In the genomic region with DNA sequence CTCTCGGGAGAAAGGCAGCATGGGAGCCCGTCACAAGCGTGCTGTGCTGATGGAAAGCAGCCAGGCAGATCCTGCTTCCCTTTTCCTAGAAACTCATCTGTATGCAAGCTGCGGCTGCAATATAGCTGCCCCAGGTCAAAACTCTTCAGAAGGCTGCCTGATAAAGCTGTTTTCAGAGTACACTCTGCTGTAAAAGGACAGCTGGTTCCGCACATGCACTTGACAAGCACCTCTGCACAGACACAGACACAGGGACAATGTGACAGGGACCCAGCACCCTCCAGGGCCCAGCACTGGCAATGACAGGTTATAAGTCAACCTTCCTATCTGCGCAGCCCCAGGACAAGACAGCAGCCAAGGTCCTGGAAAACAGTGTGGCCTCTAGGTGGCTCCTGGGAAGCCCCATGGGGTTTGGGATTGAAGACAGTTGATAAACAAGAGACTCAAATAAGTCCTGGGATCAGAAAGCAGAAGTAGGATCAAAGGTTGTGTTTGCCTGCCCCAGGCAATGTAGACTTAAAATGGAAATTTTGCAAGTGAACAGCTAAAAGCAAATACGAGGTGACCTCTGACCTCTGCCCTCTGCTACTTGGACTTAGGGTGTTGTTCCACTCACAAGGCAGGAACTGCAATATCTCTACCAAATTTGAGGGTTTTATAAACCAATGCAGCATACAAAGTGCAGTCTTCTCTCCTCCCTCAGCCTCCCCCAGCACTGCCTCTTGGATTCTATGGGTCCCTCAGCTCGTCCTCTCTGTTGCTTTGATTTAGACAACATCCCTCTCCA, we compare ENCODE assay signal across 1 cellular context.
A peak's percentile ranks its signal among the peaks of the same experiment; 100 is the strongest.
TF ChIP-seq lines count a peak whose summit lies in the region.

No MANE protein-coding gene starts in this region.

TF ChIP-seq in HepG2, 621 proteins besides CTCF, POLR2A, EP300 and RAD21 (continued from another document and continues in another):
- no peak for TF ChIP-seq HNRNPLL (IDR thresholded peaks at IDR 0.05; ENCODE audit: low read depth, low read length, poor library complexity, severe bottlenecking)
- TF ChIP-seq, protein P1, sequence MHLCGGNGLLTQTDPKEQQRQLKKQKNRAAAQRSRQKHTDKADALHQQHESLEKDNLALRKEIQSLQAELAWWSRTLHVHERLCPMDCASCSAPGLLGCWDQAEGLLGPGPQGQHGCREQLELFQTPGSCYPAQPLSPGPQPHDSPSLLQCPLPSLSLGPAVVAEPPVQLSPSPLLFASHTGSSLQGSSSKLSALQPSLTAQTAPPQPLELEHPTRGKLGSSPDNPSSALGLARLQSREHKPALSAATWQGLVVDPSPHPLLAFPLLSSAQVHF (CRISPR knock-in tag; IDR thresholded peaks at IDR 0.05), result no peak
- TF ChIP-seq, protein P2, sequence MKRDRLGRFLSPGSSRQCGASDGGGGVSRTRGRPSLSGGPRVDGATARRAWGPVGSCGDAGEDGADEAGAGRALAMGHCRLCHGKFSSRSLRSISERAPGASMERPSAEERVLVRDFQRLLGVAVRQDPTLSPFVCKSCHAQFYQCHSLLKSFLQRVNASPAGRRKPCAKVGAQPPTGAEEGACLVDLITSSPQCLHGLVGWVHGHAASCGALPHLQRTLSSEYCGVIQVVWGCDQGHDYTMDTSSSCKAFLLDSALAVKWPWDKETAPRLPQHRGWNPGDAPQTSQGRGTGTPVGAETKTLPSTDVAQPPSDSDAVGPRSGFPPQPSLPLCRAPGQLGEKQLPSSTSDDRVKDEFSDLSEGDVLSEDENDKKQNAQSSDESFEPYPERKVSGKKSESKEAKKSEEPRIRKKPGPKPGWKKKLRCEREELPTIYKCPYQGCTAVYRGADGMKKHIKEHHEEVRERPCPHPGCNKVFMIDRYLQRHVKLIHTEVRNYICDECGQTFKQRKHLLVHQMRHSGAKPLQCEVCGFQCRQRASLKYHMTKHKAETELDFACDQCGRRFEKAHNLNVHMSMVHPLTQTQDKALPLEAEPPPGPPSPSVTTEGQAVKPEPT (CRISPR knock-in tag; IDR thresholded peaks at IDR 0.05; ENCODE audit: low read depth), result no peak
- TF ChIP-seq ARNTL (CRISPR knock-in tag; IDR thresholded peaks at IDR 0.05), result peak; percentile 75
- TF ChIP-seq, protein P3, sequence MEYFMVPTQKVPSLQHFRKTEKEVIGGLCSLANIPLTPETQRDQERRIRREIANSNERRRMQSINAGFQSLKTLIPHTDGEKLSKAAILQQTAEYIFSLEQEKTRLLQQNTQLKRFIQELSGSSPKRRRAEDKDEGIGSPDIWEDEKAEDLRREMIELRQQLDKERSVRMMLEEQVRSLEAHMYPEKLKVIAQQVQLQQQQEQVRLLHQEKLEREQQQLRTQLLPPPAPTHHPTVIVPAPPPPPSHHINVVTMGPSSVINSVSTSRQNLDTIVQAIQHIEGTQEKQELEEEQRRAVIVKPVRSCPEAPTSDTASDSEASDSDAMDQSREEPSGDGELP (IDR thresholded peaks at IDR 0.05; ENCODE audit: borderline replicate concordance, low read depth), result peak; percentile 75
- TF ChIP-seq ZNF713 (CRISPR knock-in tag; IDR thresholded peaks at IDR 0.05), result no peak
- TF ChIP-seq, protein P4, sequence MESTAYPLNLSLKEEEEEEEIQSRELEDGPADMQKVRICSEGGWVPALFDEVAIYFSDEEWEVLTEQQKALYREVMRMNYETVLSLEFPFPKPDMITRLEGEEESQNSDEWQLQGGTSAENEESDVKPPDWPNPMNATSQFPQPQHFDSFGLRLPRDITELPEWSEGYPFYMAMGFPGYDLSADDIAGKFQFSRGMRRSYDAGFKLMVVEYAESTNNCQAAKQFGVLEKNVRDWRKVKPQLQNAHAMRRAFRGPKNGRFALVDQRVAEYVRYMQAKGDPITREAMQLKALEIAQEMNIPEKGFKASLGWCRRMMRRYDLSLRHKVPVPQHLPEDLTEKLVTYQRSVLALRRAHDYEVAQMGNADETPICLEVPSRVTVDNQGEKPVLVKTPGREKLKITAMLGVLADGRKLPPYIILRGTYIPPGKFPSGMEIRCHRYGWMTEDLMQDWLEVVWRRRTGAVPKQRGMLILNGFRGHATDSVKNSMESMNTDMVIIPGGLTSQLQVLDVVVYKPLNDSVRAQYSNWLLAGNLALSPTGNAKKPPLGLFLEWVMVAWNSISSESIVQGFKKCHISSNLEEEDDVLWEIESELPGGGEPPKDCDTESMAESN (CRISPR knock-in tag; conservative IDR thresholded peaks at IDR 0.05), result peak; percentile 85; the same call in 1 of the 2 replicates
- TF ChIP-seq, protein P5, sequence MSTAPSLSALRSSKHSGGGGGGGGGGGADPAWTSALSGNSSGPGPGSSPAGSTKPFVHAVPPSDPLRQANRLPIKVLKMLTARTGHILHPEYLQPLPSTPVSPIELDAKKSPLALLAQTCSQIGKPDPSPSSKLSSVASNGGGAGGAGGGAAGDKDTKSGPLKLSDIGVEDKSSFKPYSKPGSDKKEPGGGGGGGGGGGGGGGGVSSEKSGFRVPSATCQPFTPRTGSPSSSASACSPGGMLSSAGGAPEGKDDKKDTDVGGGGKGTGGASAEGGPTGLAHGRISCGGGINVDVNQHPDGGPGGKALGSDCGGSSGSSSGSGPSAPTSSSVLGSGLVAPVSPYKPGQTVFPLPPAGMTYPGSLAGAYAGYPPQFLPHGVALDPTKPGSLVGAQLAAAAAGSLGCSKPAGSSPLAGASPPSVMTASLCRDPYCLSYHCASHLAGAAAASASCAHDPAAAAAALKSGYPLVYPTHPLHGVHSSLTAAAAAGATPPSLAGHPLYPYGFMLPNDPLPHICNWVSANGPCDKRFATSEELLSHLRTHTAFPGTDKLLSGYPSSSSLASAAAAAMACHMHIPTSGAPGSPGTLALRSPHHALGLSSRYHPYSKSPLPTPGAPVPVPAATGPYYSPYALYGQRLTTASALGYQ (CRISPR knock-in tag; IDR thresholded peaks at IDR 0.05), result peak; percentile 93
- TF ChIP-seq, protein P6, sequence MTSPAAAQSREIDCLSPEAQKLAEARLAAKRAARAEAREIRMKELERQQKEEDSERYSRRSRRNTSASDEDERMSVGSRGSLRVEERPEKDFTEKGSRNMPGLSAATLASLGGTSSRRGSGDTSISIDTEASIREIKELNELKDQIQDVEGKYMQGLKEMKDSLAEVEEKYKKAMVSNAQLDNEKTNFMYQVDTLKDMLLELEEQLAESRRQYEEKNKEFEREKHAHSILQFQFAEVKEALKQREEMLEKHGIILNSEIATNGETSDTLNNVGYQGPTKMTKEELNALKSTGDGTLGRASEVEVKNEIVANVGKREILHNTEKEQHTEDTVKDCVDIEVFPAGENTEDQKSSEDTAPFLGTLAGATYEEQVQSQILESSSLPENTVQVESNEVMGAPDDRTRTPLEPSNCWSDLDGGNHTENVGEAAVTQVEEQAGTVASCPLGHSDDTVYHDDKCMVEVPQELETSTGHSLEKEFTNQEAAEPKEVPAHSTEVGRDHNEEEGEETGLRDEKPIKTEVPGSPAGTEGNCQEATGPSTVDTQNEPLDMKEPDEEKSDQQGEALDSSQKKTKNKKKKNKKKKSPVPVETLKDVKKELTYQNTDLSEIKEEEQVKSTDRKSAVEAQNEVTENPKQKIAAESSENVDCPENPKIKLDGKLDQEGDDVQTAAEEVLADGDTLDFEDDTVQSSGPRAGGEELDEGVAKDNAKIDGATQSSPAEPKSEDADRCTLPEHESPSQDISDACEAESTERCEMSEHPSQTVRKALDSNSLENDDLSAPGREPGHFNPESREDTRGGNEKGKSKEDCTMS (CRISPR knock-in tag; conservative IDR thresholded peaks at IDR 0.05), result no peak
- TF ChIP-seq, protein P7, sequence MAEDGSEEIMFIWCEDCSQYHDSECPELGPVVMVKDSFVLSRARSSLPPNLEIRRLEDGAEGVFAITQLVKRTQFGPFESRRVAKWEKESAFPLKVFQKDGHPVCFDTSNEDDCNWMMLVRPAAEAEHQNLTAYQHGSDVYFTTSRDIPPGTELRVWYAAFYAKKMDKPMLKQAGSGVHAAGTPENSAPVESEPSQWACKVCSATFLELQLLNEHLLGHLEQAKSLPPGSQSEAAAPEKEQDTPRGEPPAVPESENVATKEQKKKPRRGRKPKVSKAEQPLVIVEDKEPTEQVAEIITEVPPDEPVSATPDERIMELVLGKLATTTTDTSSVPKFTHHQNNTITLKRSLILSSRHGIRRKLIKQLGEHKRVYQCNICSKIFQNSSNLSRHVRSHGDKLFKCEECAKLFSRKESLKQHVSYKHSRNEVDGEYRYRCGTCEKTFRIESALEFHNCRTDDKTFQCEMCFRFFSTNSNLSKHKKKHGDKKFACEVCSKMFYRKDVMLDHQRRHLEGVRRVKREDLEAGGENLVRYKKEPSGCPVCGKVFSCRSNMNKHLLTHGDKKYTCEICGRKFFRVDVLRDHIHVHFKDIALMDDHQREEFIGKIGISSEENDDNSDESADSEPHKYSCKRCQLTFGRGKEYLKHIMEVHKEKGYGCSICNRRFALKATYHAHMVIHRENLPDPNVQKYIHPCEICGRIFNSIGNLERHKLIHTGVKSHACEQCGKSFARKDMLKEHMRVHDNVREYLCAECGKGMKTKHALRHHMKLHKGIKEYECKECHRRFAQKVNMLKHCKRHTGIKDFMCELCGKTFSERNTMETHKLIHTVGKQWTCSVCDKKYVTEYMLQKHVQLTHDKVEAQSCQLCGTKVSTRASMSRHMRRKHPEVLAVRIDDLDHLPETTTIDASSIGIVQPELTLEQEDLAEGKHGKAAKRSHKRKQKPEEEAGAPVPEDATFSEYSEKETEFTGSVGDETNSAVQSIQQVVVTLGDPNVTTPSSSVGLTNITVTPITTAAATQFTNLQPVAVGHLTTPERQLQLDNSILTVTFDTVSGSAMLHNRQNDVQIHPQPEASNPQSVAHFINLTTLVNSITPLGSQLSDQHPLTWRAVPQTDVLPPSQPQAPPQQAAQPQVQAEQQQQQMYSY (CRISPR knock-in tag; IDR thresholded peaks at IDR 0.05), result no peak
- TF ChIP-seq, protein P8, sequence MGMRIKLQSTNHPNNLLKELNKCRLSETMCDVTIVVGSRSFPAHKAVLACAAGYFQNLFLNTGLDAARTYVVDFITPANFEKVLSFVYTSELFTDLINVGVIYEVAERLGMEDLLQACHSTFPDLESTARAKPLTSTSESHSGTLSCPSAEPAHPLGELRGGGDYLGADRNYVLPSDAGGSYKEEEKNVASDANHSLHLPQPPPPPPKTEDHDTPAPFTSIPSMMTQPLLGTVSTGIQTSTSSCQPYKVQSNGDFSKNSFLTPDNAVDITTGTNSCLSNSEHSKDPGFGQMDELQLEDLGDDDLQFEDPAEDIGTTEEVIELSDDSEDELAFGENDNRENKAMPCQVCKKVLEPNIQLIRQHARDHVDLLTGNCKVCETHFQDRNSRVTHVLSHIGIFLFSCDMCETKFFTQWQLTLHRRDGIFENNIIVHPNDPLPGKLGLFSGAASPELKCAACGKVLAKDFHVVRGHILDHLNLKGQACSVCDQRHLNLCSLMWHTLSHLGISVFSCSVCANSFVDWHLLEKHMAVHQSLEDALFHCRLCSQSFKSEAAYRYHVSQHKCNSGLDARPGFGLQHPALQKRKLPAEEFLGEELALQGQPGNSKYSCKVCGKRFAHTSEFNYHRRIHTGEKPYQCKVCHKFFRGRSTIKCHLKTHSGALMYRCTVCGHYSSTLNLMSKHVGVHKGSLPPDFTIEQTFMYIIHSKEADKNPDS (CRISPR knock-in tag; IDR thresholded peaks at IDR 0.05), result no peak
- TF ChIP-seq, protein P9, sequence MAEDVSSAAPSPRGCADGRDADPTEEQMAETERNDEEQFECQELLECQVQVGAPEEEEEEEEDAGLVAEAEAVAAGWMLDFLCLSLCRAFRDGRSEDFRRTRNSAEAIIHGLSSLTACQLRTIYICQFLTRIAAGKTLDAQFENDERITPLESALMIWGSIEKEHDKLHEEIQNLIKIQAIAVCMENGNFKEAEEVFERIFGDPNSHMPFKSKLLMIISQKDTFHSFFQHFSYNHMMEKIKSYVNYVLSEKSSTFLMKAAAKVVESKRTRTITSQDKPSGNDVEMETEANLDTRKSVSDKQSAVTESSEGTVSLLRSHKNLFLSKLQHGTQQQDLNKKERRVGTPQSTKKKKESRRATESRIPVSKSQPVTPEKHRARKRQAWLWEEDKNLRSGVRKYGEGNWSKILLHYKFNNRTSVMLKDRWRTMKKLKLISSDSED (CRISPR knock-in tag; IDR thresholded peaks at IDR 0.05), result no peak
- 0 out of 2 replicates have a peak, but pooled peaks have one; percentile 1 for TF ChIP-seq ZMAT3 (CRISPR knock-in tag; conservative IDR thresholded peaks at IDR 0.05)
- TF ChIP-seq, protein P10, sequence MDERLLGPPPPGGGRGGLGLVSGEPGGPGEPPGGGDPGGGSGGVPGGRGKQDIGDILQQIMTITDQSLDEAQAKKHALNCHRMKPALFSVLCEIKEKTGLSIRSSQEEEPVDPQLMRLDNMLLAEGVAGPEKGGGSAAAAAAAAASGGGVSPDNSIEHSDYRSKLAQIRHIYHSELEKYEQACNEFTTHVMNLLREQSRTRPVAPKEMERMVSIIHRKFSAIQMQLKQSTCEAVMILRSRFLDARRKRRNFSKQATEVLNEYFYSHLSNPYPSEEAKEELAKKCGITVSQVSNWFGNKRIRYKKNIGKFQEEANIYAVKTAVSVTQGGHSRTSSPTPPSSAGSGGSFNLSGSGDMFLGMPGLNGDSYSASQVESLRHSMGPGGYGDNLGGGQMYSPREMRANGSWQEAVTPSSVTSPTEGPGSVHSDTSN (CRISPR knock-in tag; IDR thresholded peaks at IDR 0.05), result no peak
- TF ChIP-seq SOX6 (IDR thresholded peaks at IDR 0.05), result no peak
- TF ChIP-seq SOX6 (CRISPR knock-in tag; IDR thresholded peaks at IDR 0.05), result peak; percentile 93
- no peak for TF ChIP-seq TBP (CRISPR knock-in tag; IDR thresholded peaks at IDR 0.05)
- no peak for TF ChIP-seq GTF3A (CRISPR knock-in tag; conservative IDR thresholded peaks at IDR 0.05)
- TF ChIP-seq TAF1 (CRISPR knock-in tag; IDR thresholded peaks at IDR 0.05), result peak; percentile 23; the same call in 1 of the 2 replicates
- TF ChIP-seq, protein P11, sequence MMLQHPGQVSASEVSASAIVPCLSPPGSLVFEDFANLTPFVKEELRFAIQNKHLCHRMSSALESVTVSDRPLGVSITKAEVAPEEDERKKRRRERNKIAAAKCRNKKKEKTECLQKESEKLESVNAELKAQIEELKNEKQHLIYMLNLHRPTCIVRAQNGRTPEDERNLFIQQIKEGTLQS (CRISPR knock-in tag; IDR thresholded peaks at IDR 0.05), result no peak
- TF ChIP-seq, protein P12, sequence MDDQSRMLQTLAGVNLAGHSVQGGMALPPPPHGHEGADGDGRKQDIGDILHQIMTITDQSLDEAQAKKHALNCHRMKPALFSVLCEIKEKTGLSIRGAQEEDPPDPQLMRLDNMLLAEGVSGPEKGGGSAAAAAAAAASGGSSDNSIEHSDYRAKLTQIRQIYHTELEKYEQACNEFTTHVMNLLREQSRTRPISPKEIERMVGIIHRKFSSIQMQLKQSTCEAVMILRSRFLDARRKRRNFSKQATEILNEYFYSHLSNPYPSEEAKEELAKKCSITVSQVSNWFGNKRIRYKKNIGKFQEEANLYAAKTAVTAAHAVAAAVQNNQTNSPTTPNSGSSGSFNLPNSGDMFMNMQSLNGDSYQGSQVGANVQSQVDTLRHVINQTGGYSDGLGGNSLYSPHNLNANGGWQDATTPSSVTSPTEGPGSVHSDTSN (CRISPR knock-in tag; IDR thresholded peaks at IDR 0.05; ENCODE audit: borderline replicate concordance), result no peak
- TF ChIP-seq, protein P13, sequence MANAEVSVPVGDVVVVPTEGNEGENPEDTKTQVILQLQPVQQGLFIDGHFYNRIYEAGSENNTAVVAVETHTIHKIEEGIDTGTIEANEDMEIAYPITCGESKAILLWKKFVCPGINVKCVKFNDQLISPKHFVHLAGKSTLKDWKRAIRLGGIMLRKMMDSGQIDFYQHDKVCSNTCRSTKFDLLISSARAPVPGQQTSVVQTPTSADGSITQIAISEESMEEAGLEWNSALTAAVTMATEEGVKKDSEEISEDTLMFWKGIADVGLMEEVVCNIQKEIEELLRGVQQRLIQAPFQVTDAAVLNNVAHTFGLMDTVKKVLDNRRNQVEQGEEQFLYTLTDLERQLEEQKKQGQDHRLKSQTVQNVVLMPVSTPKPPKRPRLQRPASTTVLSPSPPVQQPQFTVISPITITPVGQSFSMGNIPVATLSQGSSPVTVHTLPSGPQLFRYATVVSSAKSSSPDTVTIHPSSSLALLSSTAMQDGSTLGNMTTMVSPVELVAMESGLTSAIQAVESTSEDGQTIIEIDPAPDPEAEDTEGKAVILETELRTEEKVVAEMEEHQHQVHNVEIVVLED (CRISPR knock-in tag; IDR thresholded peaks at IDR 0.05; ENCODE audit: borderline replicate concordance), result peak; percentile 84
- TF ChIP-seq NFATC3 (CRISPR knock-in tag; IDR thresholded peaks at IDR 0.05), result no peak
- TF ChIP-seq ZNF333 (CRISPR knock-in tag; IDR thresholded peaks at IDR 0.05; ENCODE audit: borderline replicate concordance), result no peak
